ENCODE assay signal across 10 cellular contexts in the genomic region with DNA sequence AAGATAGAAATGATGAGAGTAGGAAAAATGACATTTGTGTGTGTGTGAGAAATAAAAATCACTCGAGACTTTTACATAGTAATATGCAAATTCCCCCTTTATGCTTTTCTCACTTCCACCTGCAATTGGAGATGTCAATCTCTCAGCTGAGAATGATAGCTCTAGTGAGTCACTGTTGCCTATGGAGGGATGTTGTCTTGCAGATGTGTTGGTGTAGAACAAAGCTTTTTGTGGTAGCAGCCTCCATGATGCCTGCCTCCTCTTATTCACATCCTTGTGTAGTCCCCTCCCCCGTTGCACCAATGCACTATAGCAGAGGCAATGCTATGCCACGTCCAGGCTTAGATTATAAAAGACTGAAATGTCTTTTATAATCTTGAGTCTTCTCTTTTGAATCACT. TPM values are rescaled to one million over a fixed set of nuclear protein-coding genes. Genes with fewer than 3 reads are reported as not detected.
DNase-seq lines count a peak whose midpoint lies in the region; ATAC-seq and TF ChIP-seq lines count a peak whose summit lies in the region.
"Had no signal": no experiment of that assay in that cellular context is flagged by ENCODE, and none has a peak within 500 bp of the region (broad histone marks: within the 10 kb centered on the region; RNA-seq: fewer than 3 reads in every experiment).

No MANE protein-coding gene starts in this region.

- peak overlapping the region; percentile 53 for H3K27ac Mint-ChIP-seq in activated CD4-positive, alpha-beta memory T cell treated with anti-CD3 and anti-CD28 coated beads for 36 hours

- no peak overlapping the region for H3K27ac ChIP-seq in lower lobe of right lung

- no peaks in the 10 kb centered on the region for H3K9me3 ChIP-seq in lower lobe of right lung

- no peaks in the 10 kb centered on the region for H3K27me3 Mint-ChIP-seq in activated CD4-positive, alpha-beta memory T cell treated with anti-CD3 and anti-CD28 coated beads for 36 hours

- H3K4me1 ChIP-seq in lower lobe of right lung: no peaks in the 10 kb centered on the region

- H3K27me3 ChIP-seq in lower lobe of right lung (ENCODE audit: low read depth): no peaks in the 10 kb centered on the region

- peak; percentile 41 for ATAC-seq in GM19043 (IDR thresholded peaks at IDR 0.05; ENCODE audit: low read depth, unreplicated experiment)
- ATAC-seq in HG02885 (IDR thresholded peaks at IDR 0.05; ENCODE audit: poor library complexity, unreplicated experiment): peak; percentile 52
- no peak for ATAC-seq in lower lobe of right lung

- no peak overlapping the region for H3K4me3 Mint-ChIP-seq in activated CD4-positive, alpha-beta memory T cell treated with anti-CD3 and anti-CD28 coated beads for 36 hours

- peaks cover 12% of the 10 kb centered on the region for H3K4me1 Mint-ChIP-seq in activated CD4-positive, alpha-beta memory T cell treated with anti-CD3 and anti-CD28 coated beads for 36 hours (ENCODE audit: low read depth)

- POLR2A ChIA-PET in activated CD4-positive, alpha-beta memory T cell treated with anti-CD3 and anti-CD28 coated beads for 36 hours (lab: Charles Lee): interaction anchor here (1.2 kb wide), 1 partner anchor 39 kb away, joined by 3 read pairs; no protein-coding TSS in a partner anchor

- H3K36me3 ChIP-seq in lower lobe of right lung: no peaks in the 10 kb centered on the region

- H3K36me3 Mint-ChIP-seq in activated CD4-positive, alpha-beta memory T cell treated with anti-CD3 and anti-CD28 coated beads for 36 hours: no peaks in the 10 kb centered on the region

- no peak for TF ChIP-seq CTCF in lower lobe of right lung (IDR thresholded peaks at IDR 0.05)

- DNase-seq in activated CD4-positive, alpha-beta memory T cell treated with anti-CD3 and anti-CD28 coated beads for 36 hours: peak; percentile 70
- peak; percentile 28 to 40 for DNase-seq in stimulated activated CD4-positive, alpha-beta T cell treated with anti-CD3 and anti-CD28 coated beads, Interleukin-4, amount 100 ng/mL, for 48 hours (ENCODE audit: low read depth in 2 of 2)
- DNase-seq in lower lobe of right lung (no peak), NCI-H146 treated with DMSO at 0.1 percent for 48 hours (lab: John Stamatoyannopoulos, UW; ENCODE audit: unreplicated experiment) (no peak), NCI-H82 treated with DMSO at 0.1 percent for 48 hours (lab: John Stamatoyannopoulos, UW; ENCODE audit: unreplicated experiment) (no peak), NCI-H524 treated with DMSO at 0.1 percent for 48 hours (lab: John Stamatoyannopoulos, UW) (no peak)
- DNase-seq: aorta, NCI-H2107 had no signal

- no peak overlapping the region for H3K4me3 ChIP-seq in lower lobe of right lung

- H3K9me3 Mint-ChIP-seq in activated CD4-positive, alpha-beta memory T cell treated with anti-CD3 and anti-CD28 coated beads for 36 hours: no peaks in the 10 kb centered on the region

- CTCF ChIA-PET in activated CD4-positive, alpha-beta memory T cell treated with anti-CD3 and anti-CD28 coated beads for 36 hours (lab: Charles Lee): interaction anchor here (0.6 to 0.9 kb wide), 3 partner anchors 9 to 385 kb away, joined by 3 to 4 read pairs (median 3); no protein-coding TSS in a partner anchor

- intact Hi-C loops in activated CD4-positive, alpha-beta memory T cell treated with anti-CD3 and anti-CD28 coated beads for 36 hours (cut with micrococcal nuclease): loop anchor here (2.0 kb wide), 3 partner anchors 38 to 70 kb away; no protein-coding TSS in a partner anchor
- intact Hi-C loops in lower lobe of right lung (cut with DNase I): no loop called here

RNA-seq across cellular contexts. Expression of a gene that starts 33.8 kb away (rescaled TPM):
- under 1 TPM in 1 of 2 experiments, not detected in 1; 0.24 TPM for total RNA-seq in activated CD4-positive, alpha-beta memory T cell treated with anti-CD3 and anti-CD28 coated beads for 36 hours
- 10.4 TPM for total RNA-seq in lower lobe of right lung

RNA-seq across cellular contexts. Expression of a gene that starts 58.2 kb away (rescaled TPM):
- 10 to 100 TPM; 58.8 to 63.5 TPM for total RNA-seq in activated CD4-positive, alpha-beta memory T cell treated with anti-CD3 and anti-CD28 coated beads for 36 hours
- 48.4 TPM for total RNA-seq in lower lobe of right lung

Comparison
In these comparisons a context has a peak if more than half of its experiments do, and no peak if none do; other contexts are left out.
1. ATAC-seq: peak in GM19043 (single experiment) and HG02885 (single experiment); none in lower lobe of right lung (0 of 2).
2. DNase-seq: peak in activated CD4-positive, alpha-beta memory T cell treated with anti-CD3 and anti-CD28 coated beads for 36 hours (single experiment) and stimulated activated CD4-positive, alpha-beta T cell treated with anti-CD3 and anti-CD28 coated beads, Interleukin-4, amount 100 ng/mL, for 48 hours (2 of 2); none in lower lobe of right lung (single experiment), NCI-H146 treated with DMSO at 0.1 percent for 48 hours (single experiment), NCI-H82 treated with DMSO at 0.1 percent for 48 hours (single experiment) and NCI-H524 treated with DMSO at 0.1 percent for 48 hours (single experiment).